ENCODE assay signal across 3 cellular contexts in genomic region chr12:127690161-127690560, GRCh38.
TF ChIP-seq lines count a peak whose summit lies in the region.

No MANE protein-coding gene starts in this region.

TF ChIP-seq in SK-N-SH, 30 proteins besides CTCF, POLR2A, EP300 and RAD21:
- no peak for TF ChIP-seq PBX3 (IDR thresholded peaks at IDR 0.05)

TF ChIP-seq in SK-N-SH treated with all-trans-retinoic acid at 6 μM for 48 hours, 23 proteins besides CTCF, POLR2A, EP300 and RAD21:
- TF ChIP-seq ZNF8 (CRISPR knock-in tag; IDR thresholded peaks at IDR 0.05): no peak
- TF ChIP-seq PPARA (CRISPR knock-in tag; IDR thresholded peaks at IDR 0.05; ENCODE audit: borderline replicate concordance): no peak
- TF ChIP-seq ZNF565 (CRISPR knock-in tag; conservative IDR thresholded peaks at IDR 0.05; ENCODE audit: low read depth): no peak
- TF ChIP-seq OSR1 (CRISPR knock-in tag; IDR thresholded peaks at IDR 0.05): no peak
- no peak for TF ChIP-seq ISL1 (CRISPR knock-in tag; IDR thresholded peaks at IDR 0.05)
- no peak for TF ChIP-seq TSHZ2 (CRISPR knock-in tag; IDR thresholded peaks at IDR 0.05)
- no peak for TF ChIP-seq ZC3H10 (CRISPR knock-in tag; IDR thresholded peaks at IDR 0.05)
- TF ChIP-seq ESRRG (CRISPR knock-in tag; IDR thresholded peaks at IDR 0.05): no peak
- TF ChIP-seq CSRNP3 (CRISPR knock-in tag; IDR thresholded peaks at IDR 0.05): no peak
- TF ChIP-seq GLIS3 (CRISPR knock-in tag; IDR thresholded peaks at IDR 0.05): no peak
- TF ChIP-seq CREB5 (CRISPR knock-in tag; IDR thresholded peaks at IDR 0.05; ENCODE audit: low read depth): no peak
- no peak for TF ChIP-seq ZNF70 (CRISPR knock-in tag; IDR thresholded peaks at IDR 0.05)
- no peak for TF ChIP-seq CSDC2 (CRISPR knock-in tag; IDR thresholded peaks at IDR 0.05)
- TF ChIP-seq TCF4 (CRISPR knock-in tag; IDR thresholded peaks at IDR 0.05; ENCODE audit: borderline replicate concordance): no peak
- no peak for TF ChIP-seq SNAI2 (CRISPR knock-in tag; IDR thresholded peaks at IDR 0.05)
- TF ChIP-seq ARNTL (CRISPR knock-in tag; IDR thresholded peaks at IDR 0.05; ENCODE audit: borderline replicate concordance, low read depth): no peak
- TF ChIP-seq PATZ1 (CRISPR knock-in tag; IDR thresholded peaks at IDR 0.05; ENCODE audit: borderline replicate concordance): no peak

TF ChIP-seq in H1, 55 proteins besides CTCF, POLR2A, EP300 and RAD21:
- TF ChIP-seq KDM5A (IDR thresholded peaks at IDR 0.05; ENCODE audit: low read length) (no peak), BACH1 (IDR thresholded peaks at IDR 0.05; ENCODE audit: low read length) (no peak), SP2 (IDR thresholded peaks at IDR 0.05; ENCODE audit: low read length) (no peak), ZNF274 (IDR thresholded peaks at IDR 0.05; ENCODE audit: borderline replicate concordance, extremely low read depth, low read length) (no peak), HDAC2 (IDR thresholded peaks at IDR 0.05; ENCODE audit: borderline replicate concordance in 1 of 2, low read depth in 2 of 2, low read length in 2 of 2) (no peak), SP4 (IDR thresholded peaks at IDR 0.05; ENCODE audit: low read length) (no peak), RXRA (IDR thresholded peaks at IDR 0.05; ENCODE audit: insufficient read depth, low read depth, low read length) (no peak), KDM4A (IDR thresholded peaks at IDR 0.05; ENCODE audit: low read depth, low read length, severe bottlenecking) (no peak), SIX5 (IDR thresholded peaks at IDR 0.05; ENCODE audit: low read depth, low read length) (no peak)
